ENCODE assay signal across 6 cellular contexts in genomic region chr3:38070013-38070412, GRCh38.
"Had no signal": no experiment of that assay in that cellular context is flagged by ENCODE, and none has a peak within 500 bp of the region (broad histone marks: within the 10 kb centered on the region; RNA-seq: fewer than 3 reads in every experiment).

No MANE protein-coding gene starts in this region.

- FAIRE-seq: H54, HTR-8/SVneo had no signal

- DNase-seq: GOT3, H9, HCEC 1CT, KG1 had no signal
